ENCODE assay signal across 18 cellular contexts in the genomic region with DNA sequence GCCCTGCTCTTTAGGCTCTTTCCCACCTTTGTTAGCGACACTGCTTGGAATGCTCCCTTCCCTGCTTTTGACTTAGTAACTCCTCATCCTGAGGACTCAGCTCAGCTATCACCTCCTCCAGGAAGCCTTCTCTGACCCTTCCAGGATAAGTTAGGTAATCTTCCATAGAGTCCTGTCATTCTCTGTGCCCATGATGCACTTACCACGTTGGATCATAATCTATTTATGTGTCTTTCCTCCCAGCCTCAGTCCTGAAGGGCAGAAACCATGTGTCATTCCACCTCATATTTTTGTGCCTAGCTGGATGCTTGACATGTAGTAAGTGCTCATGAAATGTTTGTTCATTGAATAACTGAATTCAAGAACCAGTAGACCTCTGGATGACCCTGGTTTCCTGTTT. TPM values are rescaled to one million over a fixed set of nuclear protein-coding genes. Genes with fewer than 3 reads are reported as not detected.
A peak's percentile ranks its signal among the peaks of the same experiment; 100 is the strongest.
DNase-seq lines count a peak whose midpoint lies in the region; ATAC-seq and TF ChIP-seq lines count a peak whose summit lies in the region.
"Had no signal": no experiment of that assay in that cellular context is flagged by ENCODE, and none has a peak within 500 bp of the region (broad histone marks: within the 10 kb centered on the region; RNA-seq: fewer than 3 reads in every experiment).

No MANE protein-coding gene starts in this region.

- H3K4me1 Mint-ChIP-seq in activated T-cell treated with anti-CD3 and anti-CD28 coated beads, Interleukin-2, amount 50 U/mL, for 72 hours (ENCODE audit: low read depth): peaks cover 1% of the 10 kb centered on the region
- H3K4me1 Mint-ChIP-seq in activated T-cell treated with anti-CD3 and anti-CD28 coated beads, Interleukin-2, amount 50 U/mL, for 4 hours (ENCODE audit: low read depth): peaks cover 75% of the 10 kb centered on the region
- peaks cover 71% of the 10 kb centered on the region for H3K4me1 Mint-ChIP-seq in central memory CD8-positive, alpha-beta T cell
- peaks cover 66% of the 10 kb centered on the region for H3K4me1 Mint-ChIP-seq in stimulated activated effector memory CD8-positive, alpha-beta T cell treated with anti-CD3 and anti-CD28 coated beads, Interleukin-12 subunit alpha, Interleukin-12 subunit beta, amount 100 ng/mL, for 72 hours

- H3K27ac ChIP-seq in foreskin keratinocyte: no peak overlapping the region
- H3K27ac ChIP-seq: hepatocyte, WERI-Rb-1 had no signal

- H3K36me3 Mint-ChIP-seq in activated T-cell treated with anti-CD3 and anti-CD28 coated beads, Interleukin-2, amount 50 U/mL, for 72 hours (ENCODE audit: insufficient read depth in 2 of 2): peaks cover 12 to 20% of the 10 kb centered on the region in 2 donors
- peaks cover 40% of the 10 kb centered on the region for H3K36me3 Mint-ChIP-seq in activated T-cell treated with anti-CD3 and anti-CD28 coated beads, Interleukin-2, amount 50 U/mL, for 4 hours (ENCODE audit: insufficient read depth)
- peaks cover 30% of the 10 kb centered on the region for H3K36me3 Mint-ChIP-seq in central memory CD8-positive, alpha-beta T cell (ENCODE audit: insufficient read depth)
- peaks cover 68% of the 10 kb centered on the region for H3K36me3 Mint-ChIP-seq in stimulated activated effector memory CD8-positive, alpha-beta T cell treated with anti-CD3 and anti-CD28 coated beads, Interleukin-12 subunit alpha, Interleukin-12 subunit beta, amount 100 ng/mL, for 72 hours

- DNase-seq in activated T-cell treated with anti-CD3 and anti-CD28 coated beads, Interleukin-2, amount 50 U/mL, for 72 hours: no peak
- no peak for DNase-seq in activated T-cell treated with anti-CD3 and anti-CD28 coated beads, Interleukin-2, amount 50 U/mL, for 4 hours
- DNase-seq in MV-4-11 (lab: John Stamatoyannopoulos, UW) (peak; percentile 21), foreskin keratinocyte (no peak), NCI-H128 (lab: John Stamatoyannopoulos, UW; ENCODE audit: unreplicated experiment) (no peak), NCI-H1048 (lab: John Stamatoyannopoulos, UW) (no peak)
- DNase-seq in central memory CD8-positive, alpha-beta T cell (ENCODE audit: low spot score in 2 of 2): no peak
- no peak for DNase-seq in stimulated activated effector memory CD8-positive, alpha-beta T cell treated with anti-CD3 and anti-CD28 coated beads, Interleukin-12 subunit alpha, Interleukin-12 subunit beta, amount 100 ng/mL, for 72 hours (ENCODE audit: low spot score in 2 of 2)
- DNase-seq: GDM1; kidney; NCI-H2029; NCI-H510A treated with DMSO at 0.1 percent for 48 hours; retina; stimulated activated naive CD4-positive, alpha-beta T cell; SW 1271; WERI-Rb-1 had no signal

- no peaks in the 10 kb centered on the region for H3K9me3 Mint-ChIP-seq in activated T-cell treated with anti-CD3 and anti-CD28 coated beads, Interleukin-2, amount 50 U/mL, for 72 hours
- no peaks in the 10 kb centered on the region for H3K9me3 Mint-ChIP-seq in activated T-cell treated with anti-CD3 and anti-CD28 coated beads, Interleukin-2, amount 50 U/mL, for 4 hours
- no peaks in the 10 kb centered on the region for H3K9me3 Mint-ChIP-seq in central memory CD8-positive, alpha-beta T cell
- no peaks in the 10 kb centered on the region for H3K9me3 Mint-ChIP-seq in stimulated activated effector memory CD8-positive, alpha-beta T cell treated with anti-CD3 and anti-CD28 coated beads, Interleukin-12 subunit alpha, Interleukin-12 subunit beta, amount 100 ng/mL, for 72 hours

- H3K27ac Mint-ChIP-seq in activated T-cell treated with anti-CD3 and anti-CD28 coated beads, Interleukin-2, amount 50 U/mL, for 72 hours: peak overlapping the region; percentile 64
- H3K27ac Mint-ChIP-seq in central memory CD8-positive, alpha-beta T cell (ENCODE audit: low read depth): peak overlapping the region; percentile 79
- H3K27ac Mint-ChIP-seq in stimulated activated effector memory CD8-positive, alpha-beta T cell treated with anti-CD3 and anti-CD28 coated beads, Interleukin-12 subunit alpha, Interleukin-12 subunit beta, amount 100 ng/mL, for 72 hours: peak overlapping the region; percentile 88

- ATAC-seq in activated T-cell treated with anti-CD3 and anti-CD28 coated beads, Interleukin-2, amount 50 U/mL, for 72 hours (replicated peaks in 1 of 2): no peak
- ATAC-seq in activated T-cell treated with anti-CD3 and anti-CD28 coated beads, Interleukin-2, amount 50 U/mL, for 4 hours: no peak
- no peak for ATAC-seq in central memory CD8-positive, alpha-beta T cell (replicated peaks; ENCODE audit: extremely low read depth, poor library complexity, severe bottlenecking)
- ATAC-seq in stimulated activated effector memory CD8-positive, alpha-beta T cell treated with anti-CD3 and anti-CD28 coated beads, Interleukin-12 subunit alpha, Interleukin-12 subunit beta, amount 100 ng/mL, for 72 hours: peak; percentile 46
- no peak for ATAC-seq in foreskin keratinocyte
- ATAC-seq: HepG2 had no signal

- peaks cover 11% of the 10 kb centered on the region for H3K4me1 ChIP-seq in foreskin keratinocyte

- H3K4me3 Mint-ChIP-seq in activated T-cell treated with anti-CD3 and anti-CD28 coated beads, Interleukin-2, amount 50 U/mL, for 72 hours: peak overlapping the region; percentile 39 to 62
- no peak overlapping the region for H3K4me3 Mint-ChIP-seq in activated T-cell treated with anti-CD3 and anti-CD28 coated beads, Interleukin-2, amount 50 U/mL, for 4 hours
- H3K4me3 Mint-ChIP-seq in central memory CD8-positive, alpha-beta T cell: peak overlapping the region; percentile 51
- peak overlapping the region; percentile 40 for H3K4me3 Mint-ChIP-seq in stimulated activated effector memory CD8-positive, alpha-beta T cell treated with anti-CD3 and anti-CD28 coated beads, Interleukin-12 subunit alpha, Interleukin-12 subunit beta, amount 100 ng/mL, for 72 hours

- H3K27me3 ChIP-seq in foreskin keratinocyte: no peaks in the 10 kb centered on the region
- H3K27me3 ChIP-seq: hepatocyte had no signal

- TF ChIP-seq CTCF in foreskin keratinocyte (conservative IDR thresholded peaks at IDR 0.05): no peak

- no peaks in the 10 kb centered on the region for H3K27me3 Mint-ChIP-seq in activated T-cell treated with anti-CD3 and anti-CD28 coated beads, Interleukin-2, amount 50 U/mL, for 72 hours (ENCODE audit: low read depth)
- no peaks in the 10 kb centered on the region for H3K27me3 Mint-ChIP-seq in activated T-cell treated with anti-CD3 and anti-CD28 coated beads, Interleukin-2, amount 50 U/mL, for 4 hours (ENCODE audit: low read depth)
- H3K27me3 Mint-ChIP-seq in central memory CD8-positive, alpha-beta T cell: no peaks in the 10 kb centered on the region

RNA-seq across cellular contexts. Expression of gene PRKCH, which starts 37.4 kb away (rescaled TPM):
- total RNA-seq in activated T-cell treated with anti-CD3 and anti-CD28 coated beads, Interleukin-2, amount 50 U/mL, for 72 hours: 100 to 1,000 TPM; 127 to 143 TPM
- total RNA-seq in activated T-cell treated with anti-CD3 and anti-CD28 coated beads, Interleukin-2, amount 50 U/mL, for 4 hours: 100 to 1,000 TPM; 109 to 141 (median 134) TPM
- total RNA-seq in foreskin keratinocyte: 12.7 and 15.2 TPM in 2 replicates
- 5.6 and 7.9 TPM in 2 replicates for polyA plus RNA-seq in foreskin keratinocyte
